ENCODE assay signal across 26 cellular contexts in genomic region chr9:18448101-18448500, GRCh38. TPM values are rescaled to one million over a fixed set of nuclear protein-coding genes. Genes with fewer than 3 reads are reported as not detected.
DNase-seq lines count a peak whose midpoint lies in the region; ATAC-seq and TF ChIP-seq lines count a peak whose summit lies in the region.
"Had no signal": no experiment of that assay in that cellular context is flagged by ENCODE, and none has a peak within 500 bp of the region (broad histone marks: within the 10 kb centered on the region; RNA-seq: fewer than 3 reads in every experiment).

No MANE protein-coding gene starts in this region.

- no peak overlapping the region for H3K4me3 ChIP-seq in IMR-90 (ENCODE audit: insufficient read depth, low read depth, low read length)
- H3K4me3 ChIP-seq in muscle layer of duodenum (ENCODE audit: low read depth in 1 of 2, low read length in 2 of 2) = no peak overlapping the region
- H3K4me3 ChIP-seq in stomach smooth muscle (ENCODE audit: low read length in 2 of 2) = peak overlapping the region in 1 of 2 donors; percentile 38
- no peak overlapping the region for H3K4me3 ChIP-seq in ovary
- H3K4me3 ChIP-seq: A549, PC-9, SJCRH30 had no signal

- H3K27ac ChIP-seq in IMR-90 (ENCODE audit: insufficient read depth, low read length) = no peak overlapping the region
- peak overlapping the region; percentile 9 for H3K27ac ChIP-seq in muscle layer of duodenum (ENCODE audit: low read length)
- peak overlapping the region; percentile 58 for H3K27ac ChIP-seq in stomach smooth muscle (ENCODE audit: low read length)
- no peak overlapping the region for H3K27ac ChIP-seq in ovary
- H3K27ac ChIP-seq: A549, KMS-11, PC-9, SJCRH30 had no signal

- no peak overlapping the region for H3K4me2 ChIP-seq in IMR-90 (ENCODE audit: low read depth, low read length)
- H3K4me2 ChIP-seq: A549, KMS-11, PC-9 had no signal

- no peak overlapping the region for H2BK20ac ChIP-seq in IMR-90 (ENCODE audit: low read depth, low read length)

- dilution Hi-C loops in IMR-90 (cut with HindIII; ENCODE audit: low sequenced_read_pairs, unreplicated experiment) = no loop called here

- H4K8ac ChIP-seq in IMR-90 (ENCODE audit: low read depth in 2 of 2, low read length in 2 of 2) = no peak overlapping the region

- no peak overlapping the region for H2BK15ac ChIP-seq in IMR-90 (ENCODE audit: low read depth, low read length)

- DNase-seq in G401 (ENCODE audit: low spot score) (peak; percentile 25), IMR-90 (no peak), ovary (no peak), NOMO-1 treated with dmso at 0.1 percent for 144 hours (lab: John Stamatoyannopoulos, UW; ENCODE audit: unreplicated experiment) (no peak), NCI-H1105 treated with DMSO at 0.1 percent for 48 hours (lab: John Stamatoyannopoulos, UW) (no peak)
- DNase-seq: AML-193; CD4-positive, alpha-beta memory T cell; COR-L47; DMS53; H7; MM.1S; NCI-H1694; NCI-H2029 treated with DMSO at 0.1 percent for 48 hours; NCI-H2171; NCI-H345; NCI-H510A treated with DMSO at 0.1 percent for 48 hours; NCI-H748 treated with DMSO at 0.1 percent for 48 hours; NK-92 treated with Interleukin-12 subunit alpha and Interleukin-12 subunit beta, amount 100 ng/mL, for 24 hours; PC-9 had no signal

- H4K5ac ChIP-seq in IMR-90 (ENCODE audit: low read depth, low read length) = no peak overlapping the region

- no peaks in the 10 kb centered on the region for H3K9me1 ChIP-seq in IMR-90 (ENCODE audit: insufficient read depth, low read length)

- 0 out of 2 replicates have a peak overlapping the region, but pooled peaks have one; percentile 72 for H2AK5ac ChIP-seq in IMR-90 (ENCODE audit: low read depth, low read length)

- no peak overlapping the region for H3K4ac ChIP-seq in IMR-90 (ENCODE audit: low read depth, low read length)

- in situ Hi-C loops in G401 (cut with HindIII; ENCODE audit: low sequenced_read_pairs) (no loop called here), IMR-90 (cut with MboI; ENCODE audit: low sequenced_read_pairs) (loop anchor here (10.0 to 25.0 kb wide), 2 partner anchors 193 to 636 kb away; no protein-coding TSS in a partner anchor)

- no peak overlapping the region for H3K9ac ChIP-seq in IMR-90 (ENCODE audit: low read depth, low read length)
- no peak overlapping the region for H3K9ac ChIP-seq in stomach smooth muscle (ENCODE audit: low read length in 2 of 2)
- H3K9ac ChIP-seq: KMS-11 had no signal

- no peaks in the 10 kb centered on the region for H4K20me1 ChIP-seq in IMR-90 (ENCODE audit: insufficient read depth, low read length)

- no peaks in the 10 kb centered on the region for H3K27me3 ChIP-seq in IMR-90 (ENCODE audit: control insufficient read depth, insufficient read depth, low read length)
- no peaks in the 10 kb centered on the region for H3K27me3 ChIP-seq in muscle layer of duodenum (ENCODE audit: low read depth, low read length)
- H3K27me3 ChIP-seq in stomach smooth muscle (ENCODE audit: control insufficient read depth in 1 of 2, insufficient read depth in 2 of 2, low read length in 2 of 2) = no peaks in the 10 kb centered on the region
- H3K27me3 ChIP-seq in ovary = no peaks in the 10 kb centered on the region
- H3K27me3 ChIP-seq: SJCRH30 had no signal

- BruUV-seq in IMR-90 (replicated peaks; lab: Mats Ljungman, UMichigan) = no TSS peak

- no peaks in the 10 kb centered on the region for H3K79me1 ChIP-seq in IMR-90 (ENCODE audit: low read depth in 1 of 2, low read length in 2 of 2)

- TF ChIP-seq CTCF in IMR-90 (conservative IDR thresholded peaks at IDR 0.05; ENCODE audit: low read depth, low read length) (no peak), ovary (IDR thresholded peaks at IDR 0.05) (no peak)

- H2AFZ ChIP-seq in IMR-90 (replicated peaks; ENCODE audit: low read length, poor library complexity) = no peak overlapping the region
- H2AFZ ChIP-seq: PC-9 had no signal

- no peak overlapping the region for H3K56ac ChIP-seq in IMR-90 (ENCODE audit: extremely low read depth, insufficient read depth, low read length)

- no peak for TF ChIP-seq EP300 in ovary (IDR thresholded peaks at IDR 0.05)

- H4K91ac ChIP-seq in IMR-90 (ENCODE audit: insufficient read depth, low read depth, low read length) = no peak overlapping the region

- intact Hi-C loops in IMR-90 (cut with micrococcal nuclease) (no loop called here), ovary (cut with DNase I) (loop anchor here in 1 of 4 donors (10.0 kb wide), 1 partner anchor 577 kb away; no protein-coding TSS in a partner anchor)

- H2BK120ac ChIP-seq in IMR-90 (ENCODE audit: low read depth, low read length) = no peak overlapping the region

- TF ChIP-seq POLR2A in IMR-90 (IDR thresholded peaks at IDR 0.05; ENCODE audit: low read depth, low read length) (no peak), ovary (IDR thresholded peaks at IDR 0.05) (no peak)

- H3K4me1 ChIP-seq in IMR-90 (ENCODE audit: control insufficient read depth, insufficient read depth, low read length) = peaks cover 7% of the 10 kb centered on the region
- H3K4me1 ChIP-seq in muscle layer of duodenum (ENCODE audit: control insufficient read depth in 1 of 2, insufficient read depth in 2 of 2, low read length in 2 of 2) = peaks cover 0 to 18% of the 10 kb centered on the region in 2 donors
- H3K4me1 ChIP-seq in stomach smooth muscle (ENCODE audit: control insufficient read depth, insufficient read depth, low read length) = peaks cover 15% of the 10 kb centered on the region
- peaks cover 5% of the 10 kb centered on the region for H3K4me1 ChIP-seq in ovary (ENCODE audit: insufficient read depth)
- H3K4me1 ChIP-seq: A549, SJCRH30 had no signal

- CTCF ChIA-PET in IMR-90 (lab: Yijun Ruan, JAX) = no interaction called here

- H3K14ac ChIP-seq in IMR-90 (replicated peaks; ENCODE audit: low read depth, low read length) = no peak overlapping the region

- no peak for TF ChIP-seq RAD21 in IMR-90 (IDR thresholded peaks at IDR 0.05; ENCODE audit: low read length)

- no peak overlapping the region for H3K18ac ChIP-seq in IMR-90 (ENCODE audit: low read depth, low read length)

- no peak overlapping the region for H2AK9ac ChIP-seq in IMR-90 (replicated peaks; ENCODE audit: low read depth, low read length, poor library complexity)

- H2BK5ac ChIP-seq in IMR-90 (ENCODE audit: low read depth, low read length, poor library complexity, severe bottlenecking) = no peak overlapping the region

- H3K36me3 ChIP-seq in IMR-90 (ENCODE audit: control insufficient read depth, insufficient read depth, low read length) (no peaks in the 10 kb centered on the region), muscle layer of duodenum (ENCODE audit: control insufficient read depth in 1 of 2, insufficient read depth in 2 of 2, low read length in 2 of 2) (no peaks in the 10 kb centered on the region), stomach smooth muscle (ENCODE audit: control insufficient read depth in 2 of 2, insufficient read depth in 2 of 2, low read length in 2 of 2) (no peaks in the 10 kb centered on the region), ovary (no peaks in the 10 kb centered on the region)
- H3K36me3 ChIP-seq: SJCRH30 had no signal

- no peak for ATAC-seq in IMR-90 (ENCODE audit: low read depth)
- ATAC-seq: A549, Right ventricle myocardium inferior had no signal

- H3K9me3 ChIP-seq in IMR-90 (ENCODE audit: control insufficient read depth, insufficient read depth, low read length) = no peaks in the 10 kb centered on the region; the same call in 1 of the 2 replicates
- no peaks in the 10 kb centered on the region for H3K9me3 ChIP-seq in muscle layer of duodenum (ENCODE audit: control insufficient read depth in 1 of 2, low read length in 2 of 2)
- no peaks in the 10 kb centered on the region for H3K9me3 ChIP-seq in stomach smooth muscle (ENCODE audit: control insufficient read depth in 2 of 2, low read length in 2 of 2)
- H3K9me3 ChIP-seq in ovary = no peaks in the 10 kb centered on the region
- H3K9me3 ChIP-seq: A549, SJCRH30 had no signal

- H3K23ac ChIP-seq in IMR-90 (ENCODE audit: low read depth, low read length) = no peak overlapping the region

- POLR2A ChIA-PET in IMR-90 (lab: Charles Lee; ENCODE audit: unreplicated experiment) = no interaction called here

TF ChIP-seq in IMR-90, 13 proteins besides CTCF, POLR2A, EP300 and RAD21:
- TF ChIP-seq BHLHE40 (IDR thresholded peaks at IDR 0.05; ENCODE audit: low read depth, low read length) = no peak
- TF ChIP-seq RCOR1 (IDR thresholded peaks at IDR 0.05; ENCODE audit: insufficient replicate concordance, low read length) = no peak
- TF ChIP-seq MAZ (IDR thresholded peaks at IDR 0.05; ENCODE audit: borderline replicate concordance, low read depth, low read length) = no peak
- no peak for TF ChIP-seq NFE2L2 (IDR thresholded peaks at IDR 0.05; ENCODE audit: low read depth, low read length)

RNA-seq across cellular contexts. Expression of gene ADAMTSL1, which starts 25.9 kb away (rescaled TPM):
- not detected in 2 replicates for total RNA-seq in G401 (2014; rRNA removed; shearing (Covaris generic))
- total RNA-seq in IMR-90 (2012; rRNA removed) = 49.2 and 62.2 TPM in 2 replicates
- polyA plus RNA-seq in IMR-90 (2012; rRNA removed) = 38.2 and 44.3 TPM in 2 replicates
- polyA plus RNA-seq in IMR-90 (2012; cell fraction: cytosol; rRNA removed) = 21.1 and 26.2 TPM in 2 replicates
- 62.0 and 66.3 TPM in 2 replicates for polyA plus RNA-seq in IMR-90 (2012; cell fraction: nucleus; rRNA removed; ENCODE audit: low replicate concordance)
- 10 to 100 TPM in 2 of 7 donors, 1 to 10 TPM in 5; 1.2 to 19.0 (median 6.1) TPM for total RNA-seq in ovary
- polyA plus RNA-seq in ovary = 10 to 100 TPM in 1 of 2 donors, 1 to 10 TPM in 1; 2.4 to 20.0 TPM
- total RNA-seq: CD4-positive, alpha-beta memory T cell; PC-9 had no signal
- polyA plus RNA-seq: CD4-positive, alpha-beta memory T cell; IgD-negative memory B cell had no signal

Comparison
In these comparisons a context has a peak if more than half of its experiments do, and no peak if none do; other contexts are left out.
1. H3K27ac ChIP-seq: peak in muscle layer of duodenum (single experiment) and stomach smooth muscle (single experiment); none in IMR-90 (single experiment) and ovary (0 of 2).